2 cellular contexts compared by ENCODE assay signal in genomic region chr1:220084460-220084859, GRCh38.
TF ChIP-seq lines count a peak whose summit lies in the region.

No MANE protein-coding gene starts in this region.

TF ChIP-seq in endothelial cell of umbilical vein, 7 proteins besides CTCF, POLR2A, EP300 and RAD21:
- no peak for TF ChIP-seq POLR2AphosphoS5 (IDR thresholded peaks at IDR 0.05; ENCODE audit: insufficient read depth, low read depth, low read length)
- peak; percentile 5 for TF ChIP-seq JUN (IDR thresholded peaks at IDR 0.05; ENCODE audit: borderline replicate concordance, insufficient read depth, insufficient read length, low read depth)
- peak; percentile 54 for TF ChIP-seq FOS (IDR thresholded peaks at IDR 0.05; ENCODE audit: borderline replicate concordance, insufficient read depth, low read length)
TF ChIP-seq in endothelial cell of umbilical vein: peak in this region for 2.

TF ChIP-seq in liver, 16 proteins besides CTCF, POLR2A, EP300 and RAD21:
- TF ChIP-seq YY1 (IDR thresholded peaks at IDR 0.05) (no peak), FOXA1 (IDR thresholded peaks at IDR 0.05) (no peak), GABPA (IDR thresholded peaks at IDR 0.05 in 1 of 2, conservative IDR thresholded peaks at IDR 0.05 in 1 of 2) (no peak), RXRA (IDR thresholded peaks at IDR 0.05) (peak; percentile 8 to 44), JUND (IDR thresholded peaks at IDR 0.05) (no peak), HNF4A (conservative IDR thresholded peaks at IDR 0.05) (peak; percentile 22 to 34), TAF1 (conservative IDR thresholded peaks at IDR 0.05) (no peak), REST (IDR thresholded peaks at IDR 0.05) (no peak)
- TF ChIP-seq, protein P1, sequence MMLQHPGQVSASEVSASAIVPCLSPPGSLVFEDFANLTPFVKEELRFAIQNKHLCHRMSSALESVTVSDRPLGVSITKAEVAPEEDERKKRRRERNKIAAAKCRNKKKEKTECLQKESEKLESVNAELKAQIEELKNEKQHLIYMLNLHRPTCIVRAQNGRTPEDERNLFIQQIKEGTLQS (IDR thresholded peaks at IDR 0.05) = no peak
